24 cellular contexts compared by ENCODE assay signal in genomic region chrX:22078117-22078516, GRCh38. TPM values are rescaled to one million over a fixed set of nuclear protein-coding genes. Genes with fewer than 3 reads are reported as not detected.
DNase-seq lines count a peak whose midpoint lies in the region; ATAC-seq, FAIRE-seq and TF ChIP-seq lines count a peak whose summit lies in the region.
"Had no signal": no experiment of that assay in that cellular context is flagged by ENCODE, and none has a peak within 500 bp of the region (broad histone marks: within the 10 kb centered on the region; RNA-seq: fewer than 3 reads in every experiment).

No MANE protein-coding gene starts in this region.

- H3K79me1 ChIP-seq in H9 (ENCODE audit: insufficient read depth, low read depth, low read length, poor library complexity, severe bottlenecking) (no peaks in the 10 kb centered on the region), H1 (ENCODE audit: low read depth, low read length) (no peaks in the 10 kb centered on the region)

- peaks cover 0 to 16% of the 10 kb centered on the region in 2 experiments; a peak in 3 of 5 replicates for H3K9me3 Mint-ChIP-seq in H9
- peaks cover 15% of the 10 kb centered on the region for H3K9me3 Mint-ChIP-seq in type B pancreatic cell
- H3K9me3 Mint-ChIP-seq: CD8-positive, alpha-beta T cell had no signal

- no peak overlapping the region for H2BK15ac ChIP-seq in H9 (ENCODE audit: low read depth, low read length)
- no peak overlapping the region for H2BK15ac ChIP-seq in H1 (ENCODE audit: low read length)

- H3K36me3 ChIP-seq in H1 (ENCODE audit: control insufficient read depth in 2 of 4, insufficient read depth in 4 of 4, low read length in 3 of 4), result no peaks in the 10 kb centered on the region
- H3K36me3 ChIP-seq in thyroid gland, result no peaks in the 10 kb centered on the region
- H3K36me3 ChIP-seq: SJSA1 had no signal

- no peak overlapping the region for H2BK120ac ChIP-seq in H9 (ENCODE audit: low read depth, low read length, poor library complexity, severe bottlenecking)
- H2BK120ac ChIP-seq in H1 (replicated peaks; ENCODE audit: low read depth, low read length), result no peak overlapping the region

- DNase-seq in EL (peak; percentile 36), H9 (no peak), H1 (ENCODE audit: low read depth in 1 of 2, low spot score in 2 of 2) (no peak), type B pancreatic cell (ENCODE audit: extremely low spot score, unreplicated experiment) (no peak), sciatic nerve (ENCODE audit: low spot score) (no peak), thyroid gland (no peak), NCI-H2171 treated with DMSO at 0.1 percent for 48 hours (lab: John Stamatoyannopoulos, UW) (no peak)
- DNase-seq: Caco-2; CD8-positive, alpha-beta T cell; DMS79 treated with DMSO at 0.1 percent for 48 hours; Kasumi-1; NCI-H1092 treated with DMSO at 0.1 percent for 48 hours; NCI-H1436; NCI-H187 treated with DMSO at 0.1 percent for 48 hours; NCI-H524 treated with DMSO at 0.1 percent for 48 hours; NCI-H774; NK-92 treated with Interleukin-12 subunit alpha and Interleukin-12 subunit beta, amount 100 ng/mL, for 24 hours; Right ventricle myocardium superior; RPMI8226 had no signal

- H2AFZ ChIP-seq in H9 (ENCODE audit: low read length) (peak overlapping the region; percentile 26), H1 (ENCODE audit: low read length) (no peak overlapping the region)

- no peak overlapping the region for H3K27ac ChIP-seq in H9 (ENCODE audit: insufficient read length, low read depth, low read length)
- H3K27ac ChIP-seq in H1 (ENCODE audit: low read depth, low read length), result no peak overlapping the region
- H3K27ac ChIP-seq in thyroid gland, result no peak overlapping the region
- H3K27ac ChIP-seq: C4-2B, HL-60, SJSA1 had no signal

- no CpG with 5 or more reads among the region's 2 CpGs for WGBS in H9 (ENCODE audit: extremely low coverage, insufficient read length, low lambda C conversion rate)
- 73% methylated on average over 2 of the region's 2 CpGs; no CpG with 5 or more reads in 1 of the 2 experiments for WGBS in H1 (ENCODE audit: extremely low coverage in 1 of 2, insufficient coverage in 1 of 2, insufficient read length in 1 of 2, insufficient replicate concordance in 2 of 2, low coverage in 1 of 2, low lambda C conversion rate in 2 of 2, missing lambda C conversion rate in 1 of 2), 2 experiments
- 93 to 94% methylated on average over 2 of the region's 2 CpGs for WGBS in thyroid gland, 2 donors

- H2BK12ac ChIP-seq in H9 (ENCODE audit: insufficient read length, low read depth, low read length), result no peak overlapping the region
- H2BK12ac ChIP-seq in H1 (ENCODE audit: low read depth, low read length), result no peak overlapping the region

- intact Hi-C loops in sciatic nerve (cut with DNase I) (no loop called here), thyroid gland (cut with DNase I) (no loop called here)

- no peaks in the 10 kb centered on the region for H3K79me2 ChIP-seq in H9 (ENCODE audit: insufficient read depth, low read length)
- H3K79me2 ChIP-seq in H1 (ENCODE audit: control insufficient read depth in 1 of 2, insufficient read depth in 2 of 2, low read length in 2 of 2), result no peaks in the 10 kb centered on the region

- H3K56ac ChIP-seq in H9 (ENCODE audit: insufficient read length, low read depth, low read length) (no peak overlapping the region), H1 (replicated peaks; ENCODE audit: insufficient read length, low read depth, low read length) (no peak overlapping the region)

- H3K23me2 ChIP-seq in H9 (ENCODE audit: insufficient read length, low read depth, low read length, poor library complexity, severe bottlenecking) (no peaks in the 10 kb centered on the region), H1 (ENCODE audit: low read depth, low read length) (no peaks in the 10 kb centered on the region)

- TF ChIP-seq EP300 in H1 (IDR thresholded peaks at IDR 0.05; ENCODE audit: borderline replicate concordance in 1 of 2, low read depth in 2 of 2, low read length in 2 of 2), result no peak

- H2AK5ac ChIP-seq in H9 (ENCODE audit: insufficient read length, low read length), result no peak overlapping the region
- no peak overlapping the region for H2AK5ac ChIP-seq in H1 (ENCODE audit: low read depth, low read length)

- CTCF ChIA-PET in H1 (lab: Charles Lee; ENCODE audit: partially characterized antibody), result interaction anchor here (2.1 kb wide), 1 partner anchor 93 kb away, joined by 6 read pairs; no protein-coding TSS in a partner anchor

- POLR2A ChIA-PET in H1 (lab: Charles Lee; ENCODE audit: partially characterized antibody), result no interaction called here

- H4K20me1 ChIP-seq in H9 (ENCODE audit: control insufficient read depth, insufficient read depth, insufficient read length) (no peaks in the 10 kb centered on the region), H1 (replicated peaks in 1 of 2; ENCODE audit: control insufficient read depth in 1 of 2, insufficient read depth in 2 of 2, low read length in 2 of 2) (no peaks in the 10 kb centered on the region)

- no peak overlapping the region for H2BK20ac ChIP-seq in H9 (ENCODE audit: low read depth, low read length, poor library complexity, severe bottlenecking)
- no peak overlapping the region for H2BK20ac ChIP-seq in H1 (ENCODE audit: low read length)

- TF ChIP-seq RAD21 in H1 (IDR thresholded peaks at IDR 0.05 in 1 of 2, conservative IDR thresholded peaks at IDR 0.05 in 1 of 2; ENCODE audit: low read depth in 2 of 2, low read length in 2 of 2), result no peak

- TF ChIP-seq CTCF in H9 (conservative IDR thresholded peaks at IDR 0.05) (no peak), H1 (IDR thresholded peaks at IDR 0.05; ENCODE audit: control extremely low read depth in 1 of 3, insufficient read depth in 1 of 3, low read depth in 1 of 3, low read length in 3 of 3) (no peak), type B pancreatic cell (conservative IDR thresholded peaks at IDR 0.05) (no peak), thyroid gland (IDR thresholded peaks at IDR 0.05) (no peak)

- H3K27ac Mint-ChIP-seq in H9 (peak overlapping the region in 2 of 3 experiments; percentile 1 to 19; a peak in 1 of 7 replicates), type B pancreatic cell (peak overlapping the region; percentile 80)
- H3K27ac Mint-ChIP-seq: B cell; CD8-positive, alpha-beta T cell had no signal

- H3K9ac ChIP-seq in H9 (ENCODE audit: extremely low read depth, insufficient read length, low read length) (no peak overlapping the region), H1 (replicated peaks in 1 of 4; ENCODE audit: extremely low read depth in 1 of 4, low read depth in 3 of 4, low read length in 3 of 4) (no peak overlapping the region)

- H3K4me3 ChIP-seq in H1 (ENCODE audit: extremely low read depth in 1 of 4, insufficient read depth in 2 of 4, low read depth in 3 of 4, low read length in 4 of 4) (no peak overlapping the region), thyroid gland (replicated peaks in 1 of 3) (no peak overlapping the region)
- H3K4me3 ChIP-seq: SJSA1 had no signal

- no peaks in the 10 kb centered on the region; a peak in 1 of 7 replicates for H3K36me3 Mint-ChIP-seq in H9 (ENCODE audit: insufficient read depth in 1 of 3, low read depth in 3 of 3)
- H3K36me3 Mint-ChIP-seq in type B pancreatic cell, result no peaks in the 10 kb centered on the region
- H3K36me3 Mint-ChIP-seq: CD8-positive, alpha-beta T cell had no signal

- H4K8ac ChIP-seq in H9 (replicated peaks; ENCODE audit: insufficient read length, low read depth, low read length), result no peak overlapping the region
- H4K8ac ChIP-seq in H1 (ENCODE audit: extremely low read depth, insufficient read depth, low read length), result no peak overlapping the region

- H3K4me3 Mint-ChIP-seq in H9, result no peak overlapping the region
- H3K4me3 Mint-ChIP-seq in type B pancreatic cell, result no peak overlapping the region
- H3K4me3 Mint-ChIP-seq: B cell; CD8-positive, alpha-beta T cell had no signal

- H3K14ac ChIP-seq in H9 (ENCODE audit: insufficient read depth, low read length) (no peak overlapping the region), H1 (ENCODE audit: insufficient read length) (no peak overlapping the region)

- H3K9me3 ChIP-seq in H9 (ENCODE audit: control insufficient read depth, low read depth, low read length), result no peaks in the 10 kb centered on the region
- H3K9me3 ChIP-seq in H1 (ENCODE audit: insufficient read depth in 2 of 2, low read depth in 1 of 2, low read length in 1 of 2), result no peaks in the 10 kb centered on the region
- no peaks in the 10 kb centered on the region for H3K9me3 ChIP-seq in thyroid gland
- H3K9me3 ChIP-seq: Caco-2, SJSA1 had no signal

- no peak overlapping the region for H3T11ph ChIP-seq in H9 (ENCODE audit: low read length)

- H3K4me2 ChIP-seq in H9 (ENCODE audit: insufficient read depth, insufficient read length, low read length) (no peak overlapping the region), H1 (ENCODE audit: insufficient read depth in 1 of 2, low read depth in 2 of 2, low read length in 2 of 2) (no peak overlapping the region)

- no peak overlapping the region for H3K23ac ChIP-seq in H9 (ENCODE audit: insufficient read length, low read depth, low read length)
- H3K23ac ChIP-seq in H1 (ENCODE audit: insufficient read length), result no peak overlapping the region

- H3K4ac ChIP-seq in H9 (ENCODE audit: low read depth, low read length), result no peak overlapping the region
- no peak overlapping the region for H3K4ac ChIP-seq in H1 (replicated peaks; ENCODE audit: insufficient read length, low read depth, low read length)

- ATAC-seq in sciatic nerve, result no peak
- ATAC-seq: CD8-positive, alpha-beta T cell had no signal

- no peak overlapping the region for H2BK5ac ChIP-seq in H9 (ENCODE audit: insufficient read length, low read length)
- H2BK5ac ChIP-seq in H1 (ENCODE audit: low read depth, low read length), result no peak overlapping the region

- H4K91ac ChIP-seq in H9 (ENCODE audit: insufficient read length, low read depth, low read length) (no peak overlapping the region), H1 (replicated peaks; ENCODE audit: insufficient read length, low read length) (no peak overlapping the region)

- H3K4me1 Mint-ChIP-seq in H9 (peaks cover 18 to 21% of the 10 kb centered on the region in 2 experiments), type B pancreatic cell (ENCODE audit: unreplicated experiment) (no peaks in the 10 kb centered on the region)

- FAIRE-seq in H1 (lab: Jason Lieb, UNC), result peak; percentile 19

- H4K5ac ChIP-seq in H9 (ENCODE audit: insufficient read length, low read depth, low read length), result no peak overlapping the region
- no peak overlapping the region for H4K5ac ChIP-seq in H1 (ENCODE audit: insufficient read length, low read depth, low read length)

- no peak for TF ChIP-seq POLR2A in H1 (IDR thresholded peaks at IDR 0.05; ENCODE audit: control extremely low read depth in 1 of 2, low read depth in 2 of 2, low read length in 2 of 2)
- no peak for TF ChIP-seq POLR2A in thyroid gland (IDR thresholded peaks at IDR 0.05)

- H3K18ac ChIP-seq in H9 (ENCODE audit: insufficient read length, low read depth, low read length) (no peak overlapping the region), H1 (ENCODE audit: extremely low read depth, low read length) (no peak overlapping the region)

- H3K27me3 Mint-ChIP-seq in H9 (ENCODE audit: low read depth) (no peaks in the 10 kb centered on the region), type B pancreatic cell (no peaks in the 10 kb centered on the region)
- H3K27me3 Mint-ChIP-seq: B cell had no signal

- H3K27me3 ChIP-seq in H9 (ENCODE audit: insufficient read depth, low read length) (no peaks in the 10 kb centered on the region), H1 (replicated peaks in 1 of 4; ENCODE audit: control insufficient read depth in 3 of 4, extremely low read depth in 1 of 4, insufficient read depth in 3 of 4, low read length in 3 of 4) (no peaks in the 10 kb centered on the region), thyroid gland (no peaks in the 10 kb centered on the region)
- H3K27me3 ChIP-seq: SJSA1 had no signal

- peaks cover 2% of the 10 kb centered on the region for H3K4me1 ChIP-seq in H9 (ENCODE audit: insufficient read depth, low read length)
- H3K4me1 ChIP-seq in H1 (replicated peaks in 1 of 4; ENCODE audit: control insufficient read depth in 3 of 4, insufficient read depth in 4 of 4, low read length in 3 of 4), result peaks cover 0 to 3% (median 0%) of the 10 kb centered on the region in 4 experiments; a peak in 1 of 7 replicates
- H3K4me1 ChIP-seq in thyroid gland, result no peaks in the 10 kb centered on the region
- H3K4me1 ChIP-seq: Caco-2, SJSA1 had no signal

RNA-seq across cellular contexts. Expression of gene PHEX, which starts 46.0 kb away (rescaled TPM):
- total RNA-seq in H9 (2021), result 0.11 and 0.15 TPM in 2 replicates
- 0.11 and 0.15 TPM in 2 replicates for total RNA-seq in H1 (2021; fragmentation: NEBNext Ultra II Directional; extraction: Animal tissue kit (Norgen Biotek cat#: 25700))
- polyA plus RNA-seq in H1 (2011; rRNA removed), result 0.02 and 0.03 TPM in 2 replicates
- polyA plus RNA-seq in H1 (2011; cell fraction: cytosol; rRNA removed), result 0.03 TPM
- polyA plus RNA-seq in H1 (2011; cell fraction: nucleus; rRNA removed), result 0.03 TPM
- 0.03 TPM in 2 of 4 replicates, not detected in the others for polyA plus RNA-seq in H1 (2012, experiment 1 of 2)
- polyA plus RNA-seq in H1 (2012, experiment 2 of 2), result not detected
- polyA plus RNA-seq in H1 (2013, experiment 1 of 2), result 0.04 TPM
- polyA plus RNA-seq in H1 (2013, experiment 2 of 2), result 0.07 TPM
- polyA minus RNA-seq in H1 (2011; rRNA and poly(A)+ RNA removed), result 0.13 and 0.29 TPM in 2 replicates
- polyA minus RNA-seq in H1 (2011; cell fraction: cytosol; rRNA and poly(A)+ RNA removed), result not detected
- 0.50 TPM for polyA minus RNA-seq in H1 (2011; cell fraction: nucleus; rRNA and poly(A)+ RNA removed)
- 1.6 and 5.7 TPM in 2 replicates for total RNA-seq in type B pancreatic cell (ENCODE audit: low replicate concordance)
- total RNA-seq in sciatic nerve, result 0.09 TPM
- 10 to 100 TPM in 1 of 4 donors, 1 to 10 TPM in 3; 1.5 to 12.4 (median 5.2) TPM for total RNA-seq in thyroid gland
- total RNA-seq: G401 had no signal
